In genomic region chr7:6350057-6350752, GRCh38 we compare ENCODE assay signal across 21 cellular contexts. TPM values are rescaled to one million over a fixed set of nuclear protein-coding genes. Genes with fewer than 3 reads are reported as not detected.
DNase-seq lines count a peak whose midpoint lies in the region; ATAC-seq, FAIRE-seq and TF ChIP-seq lines count a peak whose summit lies in the region.
"Had no signal": no experiment of that assay in that cellular context is flagged by ENCODE, and none has a peak within 500 bp of the region (broad histone marks: within the 10 kb centered on the region; RNA-seq: fewer than 3 reads in every experiment).

No MANE protein-coding gene starts in this region.

- no peaks in the 10 kb centered on the region for H3K36me3 ChIP-seq in parathyroid adenoma (ENCODE audit: control insufficient read depth, insufficient read depth, low read length)
- H3K36me3 ChIP-seq: colonic mucosa, vagina had no signal

- H3K79me2 ChIP-seq in parathyroid adenoma = peaks cover 8% of the 10 kb centered on the region

- no peak overlapping the region for H3K4me2 ChIP-seq in parathyroid adenoma (ENCODE audit: low read length)

- DNase-seq in GM12891 (ENCODE audit: insufficient read length, low spot score) (no peak), MV-4-11 (lab: John Stamatoyannopoulos, UW) (peak; percentile 90), T-helper 17 cell (no peak), SW480 (ENCODE audit: low spot score) (no peak)
- DNase-seq: activated effector memory CD4-positive, alpha-beta T cell treated with Interleukin-2 at 50 U/mL for 16 hours; colonic mucosa; EL; H7; hypothalamus; left cardiac atrium; NCI-H187 treated with DMSO at 0.1 percent for 48 hours; NCI-H526; posterior cingulate gyrus; SHP77 treated with DMSO at 0.1 percent for 48 hours; stimulated activated CD4-positive, alpha-beta T cell treated with anti-CD3 and anti-CD28 coated beads, Interleukin-12 subunit alpha, Interleukin-12 subunit beta, amount 100 ng/mL, for 4 hours; stimulated activated naive CD8-positive, alpha-beta T cell treated with anti-CD3 and anti-CD28 coated beads, Interleukin-15, amount 100 ng/mL, for 72 hours had no signal

- H3K27me3 ChIP-seq in parathyroid adenoma (ENCODE audit: control insufficient read depth, insufficient read depth, low read length) = no peaks in the 10 kb centered on the region
- H3K27me3 ChIP-seq: colonic mucosa, vagina had no signal

- peaks cover 10% of the 10 kb centered on the region for H3K27me3 Mint-ChIP-seq in brain
- no peaks in the 10 kb centered on the region for H3K27me3 Mint-ChIP-seq in T-helper 17 cell

- H3K36me3 Mint-ChIP-seq in brain = peaks cover 22% of the 10 kb centered on the region
- H3K36me3 Mint-ChIP-seq in T-helper 17 cell (ENCODE audit: low read depth) = no peaks in the 10 kb centered on the region

- TF ChIP-seq CTCF in brain (conservative IDR thresholded peaks at IDR 0.05) (no peak), parathyroid adenoma (IDR thresholded peaks at IDR 0.05) (no peak)

- H3K4me3 Mint-ChIP-seq in brain = peak overlapping the region in 2 of 5 experiments; percentile 8 to 12
- no peak overlapping the region for H3K4me3 Mint-ChIP-seq in T-helper 17 cell
- H3K4me3 Mint-ChIP-seq: stimulated activated naive CD8-positive, alpha-beta T cell treated with anti-CD3 and anti-CD28 coated beads, Interleukin-15, amount 100 ng/mL, for 72 hours had no signal

- no peaks in the 10 kb centered on the region for H3K9me3 ChIP-seq in parathyroid adenoma (ENCODE audit: control insufficient read depth, low read length)
- no peaks in the 10 kb centered on the region for H3K9me3 ChIP-seq in T-helper 17 cell (ENCODE audit: control insufficient read depth, low read length, poor library complexity, severe bottlenecking)
- H3K9me3 ChIP-seq: colonic mucosa, vagina had no signal

- ATAC-seq in T-helper 17 cell (no peak), HG03159 (IDR thresholded peaks at IDR 0.05; ENCODE audit: unreplicated experiment) (no peak)
- ATAC-seq: left cardiac atrium; stimulated activated naive CD8-positive, alpha-beta T cell treated with anti-CD3 and anti-CD28 coated beads, Interleukin-15, amount 100 ng/mL, for 72 hours had no signal

- FAIRE-seq in GM12891 (lab: Jason Lieb, UNC) = no peak
- FAIRE-seq: GM12892 had no signal

- peak overlapping the region; percentile 42 for H2AFZ ChIP-seq in parathyroid adenoma

- peaks cover 0 to 3% (median 0%) of the 10 kb centered on the region in 5 experiments for H3K9me3 Mint-ChIP-seq in brain
- H3K9me3 Mint-ChIP-seq: stimulated activated naive CD8-positive, alpha-beta T cell treated with anti-CD3 and anti-CD28 coated beads, Interleukin-15, amount 100 ng/mL, for 72 hours had no signal

- H3K27ac Mint-ChIP-seq in brain (peak overlapping the region in 3 of 5 experiments; percentile 1 to 93 (median 37)), T-helper 17 cell (no peak overlapping the region)
- H3K27ac Mint-ChIP-seq: stimulated activated naive CD8-positive, alpha-beta T cell treated with anti-CD3 and anti-CD28 coated beads, Interleukin-15, amount 100 ng/mL, for 72 hours had no signal

- no peak overlapping the region for H3K4me3 ChIP-seq in parathyroid adenoma (ENCODE audit: low read depth, low read length)
- H3K4me3 ChIP-seq: colonic mucosa, vagina had no signal

- no peaks in the 10 kb centered on the region for H3K4me1 ChIP-seq in parathyroid adenoma

- no peak overlapping the region for H3K9ac ChIP-seq in parathyroid adenoma

- no peak overlapping the region for H3K27ac ChIP-seq in parathyroid adenoma
- H3K27ac ChIP-seq: colonic mucosa, vagina had no signal

- no peak for TF ChIP-seq POLR2A in GM12891 (IDR thresholded peaks at IDR 0.05; ENCODE audit: low read depth, low read length)

- peaks cover 19% of the 10 kb centered on the region for H3K4me1 Mint-ChIP-seq in brain
- peaks cover 4% of the 10 kb centered on the region for H3K4me1 Mint-ChIP-seq in T-helper 17 cell

TF ChIP-seq in GM12891, 5 proteins besides CTCF, POLR2A, EP300 and RAD21:
- TF ChIP-seq SPI1 (IDR thresholded peaks at IDR 0.05; ENCODE audit: low read depth, low read length) (peak; percentile 85), TAF1 (IDR thresholded peaks at IDR 0.05; ENCODE audit: low read depth, low read length) (no peak), POU2F2 (IDR thresholded peaks at IDR 0.05; ENCODE audit: low read depth, low read length) (no peak), PAX5 (IDR thresholded peaks at IDR 0.05; ENCODE audit: insufficient read depth, low read length, severe bottlenecking) (no peak)

RNA-seq across cellular contexts. Expression of gene FAM220A, which starts 1.4 kb away (rescaled TPM):
- 8.0 TPM for polyA plus RNA-seq in GM12891 (2012; ENCODE audit: low read depth, missing spikeins)
- polyA plus RNA-seq in brain (ENCODE audit: insufficient read depth, low read depth, low replicate concordance) = 19.6 TPM
- total RNA-seq in T-helper 17 cell = 1 to 10 TPM; 6.0 to 6.2 TPM

RNA-seq across cellular contexts. Expression of gene RAC1, which starts 24.1 kb away (rescaled TPM):
- polyA plus RNA-seq in GM12891 (2012; ENCODE audit: low read depth, missing spikeins) = 103 TPM
- polyA plus RNA-seq in brain (ENCODE audit: insufficient read depth, low read depth, low replicate concordance) = 328 TPM
- 10 to 100 TPM; 62.2 to 69.4 TPM for total RNA-seq in T-helper 17 cell
